ENCODE assay signal across 12 cellular contexts in the genomic region with DNA sequence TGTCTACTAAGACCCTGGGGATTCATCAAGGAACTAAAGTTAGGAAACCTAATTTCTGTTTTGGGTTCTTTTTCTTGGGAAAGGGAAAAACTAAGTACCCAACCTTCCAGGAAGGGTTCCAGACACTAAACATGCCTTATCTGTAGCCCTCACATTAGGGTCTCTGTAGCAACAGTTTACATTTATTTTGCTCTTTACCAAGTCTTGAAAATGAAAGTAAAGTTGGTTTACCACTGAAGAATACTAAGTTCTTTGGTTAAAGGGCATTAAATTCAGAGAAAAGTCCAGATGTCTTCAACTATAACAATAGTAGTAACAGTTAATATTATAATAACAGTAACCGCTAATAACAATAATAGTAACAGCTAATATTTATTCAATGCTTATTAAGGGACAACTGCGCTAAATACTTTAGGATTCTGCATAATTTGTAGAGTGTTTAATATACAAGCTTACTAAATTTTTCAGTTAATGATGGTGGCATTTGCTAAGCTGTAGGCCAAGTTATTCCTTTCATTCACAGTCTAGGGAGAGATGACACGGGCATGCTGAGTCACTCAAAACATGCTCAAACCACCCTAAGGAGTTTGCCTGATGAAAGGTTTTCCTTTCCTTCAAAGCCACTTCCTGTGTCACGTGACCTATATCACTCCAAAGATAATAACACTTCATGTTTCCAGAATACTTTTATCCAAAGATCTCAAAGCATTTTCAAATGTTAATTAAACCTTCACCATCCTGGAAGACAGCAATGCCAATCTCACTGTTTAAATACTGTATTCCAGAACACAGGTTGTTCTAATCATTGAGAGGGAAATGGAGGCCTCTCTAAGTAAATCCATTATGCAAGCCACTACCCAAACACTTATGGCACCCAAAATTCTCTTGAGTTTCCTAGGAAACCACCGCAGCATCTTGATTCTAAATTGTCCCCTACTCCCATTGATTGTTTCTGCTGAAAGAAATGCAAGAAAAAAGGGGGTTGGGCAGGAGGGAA.
DNase-seq lines count a peak whose midpoint lies in the region; ATAC-seq, FAIRE-seq and TF ChIP-seq lines count a peak whose summit lies in the region.
"Had no signal": no experiment of that assay in that cellular context is flagged by ENCODE, and none has a peak within 500 bp of the region (broad histone marks: within the 10 kb centered on the region; RNA-seq: fewer than 3 reads in every experiment).

No MANE protein-coding gene starts in this region.

- H3K4me1 ChIP-seq in DND-41 (ENCODE audit: insufficient read depth, low read length): peaks cover 19% of the 10 kb centered on the region
- H3K4me1 ChIP-seq in BE2C: peaks cover 11% of the 10 kb centered on the region

- 0 out of 4 replicates have a peak overlapping the region, but pooled peaks of 1 of the 2 experiments have one; percentile 1 for H3K4me3 ChIP-seq in DND-41 (ENCODE audit: low read depth in 1 of 2, low read length in 2 of 2)
- no peak overlapping the region for H3K4me3 ChIP-seq in MG63
- no peak overlapping the region for H3K4me3 ChIP-seq in bronchial epithelial cell (ENCODE audit: low read depth, low read length)
- H3K4me3 ChIP-seq in BE2C (ENCODE audit: low read depth, low read length): no peak overlapping the region

- peak; percentile 98 for FAIRE-seq in bronchial epithelial cell (lab: Jason Lieb, UNC)
- FAIRE-seq: D721Med had no signal

- ATAC-seq in DND-41 (ENCODE audit: insufficient read depth, low read depth): peak; percentile 90
- no peak for ATAC-seq in HG02759 (IDR thresholded peaks at IDR 0.05; ENCODE audit: unreplicated experiment)
- ATAC-seq in HG03565 (IDR thresholded peaks at IDR 0.05; ENCODE audit: unreplicated experiment): no peak

- peak overlapping the region; percentile 83 for H3K27ac Mint-ChIP-seq in nephron progenitor cell
- H3K27ac Mint-ChIP-seq: activated CD4-positive, alpha-beta T cell treated with anti-CD3 and anti-CD28 coated beads, Interleukin-2, amount 10 ng/mL, durations not matched to agents 24 days and 14 days; activated naive CD8-positive, alpha-beta T cell had no signal

- H3K27ac ChIP-seq in DND-41 (ENCODE audit: low read length): peak overlapping the region; percentile 63

- H3K9me3 ChIP-seq in DND-41 (ENCODE audit: insufficient read depth, low read length, severe bottlenecking) (no peaks in the 10 kb centered on the region), MG63 (no peaks in the 10 kb centered on the region), BE2C (no peaks in the 10 kb centered on the region; the same call in 1 of the 2 replicates)

- H3K9ac ChIP-seq in DND-41 (ENCODE audit: low read depth, low read length): peak overlapping the region; percentile 2; the same call in 1 of the 2 replicates

- H4K20me1 ChIP-seq in DND-41 (ENCODE audit: insufficient read depth, low read length): no peaks in the 10 kb centered on the region

- peak overlapping the region; percentile 57 for H2AFZ ChIP-seq in DND-41 (ENCODE audit: low read depth, low read length)

- peaks cover 9% of the 10 kb centered on the region for H3K9me3 Mint-ChIP-seq in nephron progenitor cell
- H3K9me3 Mint-ChIP-seq: activated CD4-positive, alpha-beta T cell treated with anti-CD3 and anti-CD28 coated beads, Interleukin-2, amount 10 ng/mL, durations not matched to agents 24 days and 14 days had no signal

- H3K36me3 Mint-ChIP-seq in nephron progenitor cell (ENCODE audit: low read depth): peaks cover 6% of the 10 kb centered on the region
- H3K36me3 Mint-ChIP-seq: activated naive CD8-positive, alpha-beta T cell had no signal

- TF ChIP-seq CTCF in DND-41 (IDR thresholded peaks at IDR 0.05; ENCODE audit: borderline replicate concordance, extremely low read depth, low read length, poor library complexity, severe bottlenecking) (no peak), bronchial epithelial cell (IDR thresholded peaks at IDR 0.05; ENCODE audit: insufficient read depth, low read length, severe bottlenecking) (no peak), nephron progenitor cell (IDR thresholded peaks at IDR 0.05) (no peak), BE2C (IDR thresholded peaks at IDR 0.05; ENCODE audit: low read depth, low read length) (no peak)

- H3K27me3 ChIP-seq in DND-41 (ENCODE audit: insufficient read depth, low read length, poor library complexity) (no peaks in the 10 kb centered on the region), MG63 (no peaks in the 10 kb centered on the region), bronchial epithelial cell (ENCODE audit: control insufficient read depth, insufficient read depth, low read length) (no peaks in the 10 kb centered on the region), BE2C (no peaks in the 10 kb centered on the region)

- no peak overlapping the region for H3K4me3 Mint-ChIP-seq in nephron progenitor cell
- H3K4me3 Mint-ChIP-seq: activated CD4-positive, alpha-beta T cell treated with anti-CD3 and anti-CD28 coated beads, Interleukin-2, amount 10 ng/mL, durations not matched to agents 24 days and 14 days; activated naive CD8-positive, alpha-beta T cell had no signal

- peaks cover 68% of the 10 kb centered on the region for H3K4me1 Mint-ChIP-seq in nephron progenitor cell

- H3K4me2 ChIP-seq in DND-41 (ENCODE audit: insufficient read depth, low read length): peak overlapping the region; percentile 51

- peak; percentile 52 for DNase-seq in DND-41
- DNase-seq in MG63: peak; percentile 56
- DNase-seq in bronchial epithelial cell (ENCODE audit: low read depth): peak; percentile 95
- no peak for DNase-seq in nephron progenitor cell
- no peak for DNase-seq in BE2C
- DNase-seq in activated CD4-positive, alpha-beta T cell treated with anti-CD3 and anti-CD28 coated beads, Interleukin-2, amount 50 U/mL, for 48 hours: no peak
- DNase-seq: activated CD4-positive, alpha-beta T cell treated with anti-CD3 and anti-CD28 coated beads, Interleukin-2, amount 10 ng/mL, durations not matched to agents 24 days and 14 days; stimulated activated CD4-positive, alpha-beta T cell treated with anti-CD3 and anti-CD28 coated beads, Interleukin-2, amount 100 ng/mL, for 48 hours had no signal

- H3K36me3 ChIP-seq in DND-41 (ENCODE audit: insufficient read depth, low read length): no peaks in the 10 kb centered on the region
- no peaks in the 10 kb centered on the region for H3K36me3 ChIP-seq in MG63
- H3K36me3 ChIP-seq in bronchial epithelial cell (ENCODE audit: control insufficient read depth, insufficient read depth, low read length): no peaks in the 10 kb centered on the region
- H3K36me3 ChIP-seq in BE2C: no peaks in the 10 kb centered on the region

- no peaks in the 10 kb centered on the region for H3K79me2 ChIP-seq in DND-41 (ENCODE audit: insufficient read depth, low read length)

- H3K27me3 Mint-ChIP-seq in nephron progenitor cell (ENCODE audit: low read depth, poor library complexity): no peaks in the 10 kb centered on the region
- H3K27me3 Mint-ChIP-seq: activated naive CD8-positive, alpha-beta T cell had no signal

Comparison
In these comparisons a context has a peak if more than half of its experiments do, and no peak if none do; other contexts are left out.
1. DNase-seq: peak in DND-41 (single experiment), MG63 (single experiment) and bronchial epithelial cell (single experiment); none in nephron progenitor cell (single experiment), BE2C (single experiment) and activated CD4-positive, alpha-beta T cell treated with anti-CD3 and anti-CD28 coated beads, Interleukin-2, amount 50 U/mL, for 48 hours (0 of 2).